ENCODE assay signal across 32 cellular contexts in the genomic region with DNA sequence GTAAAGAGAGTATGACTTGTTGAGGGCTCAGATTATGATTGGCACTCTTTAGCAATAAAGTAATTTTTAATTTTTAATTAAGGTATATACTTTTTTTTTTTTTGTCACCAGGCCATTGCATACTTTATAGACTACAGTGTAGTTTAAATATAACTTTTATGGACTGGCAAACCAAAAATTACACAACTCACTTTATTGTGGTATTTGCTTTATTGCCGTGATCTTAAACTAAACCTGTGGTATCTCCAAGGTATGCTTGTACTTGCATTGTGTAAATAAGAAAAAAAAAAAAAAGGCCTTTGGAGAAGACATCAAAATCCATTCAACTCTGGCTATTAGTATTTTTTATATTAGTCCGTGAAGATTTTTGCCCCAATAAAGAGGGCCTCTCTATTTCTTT.
"Had no signal": no experiment of that assay in that cellular context is flagged by ENCODE, and none has a peak within 500 bp of the region (broad histone marks: within the 10 kb centered on the region; RNA-seq: fewer than 3 reads in every experiment).

No MANE protein-coding gene starts in this region.

- ATAC-seq: activated CD8-positive, alpha-beta memory T cell treated with anti-CD3 and anti-CD28 coated beads, Interleukin-2, amount 10 ng/mL, durations not matched to agents 7 days and 5 days; activated CD8-positive, alpha-beta T cell treated with anti-CD3 and anti-CD28 coated beads, Interleukin-2, amount 10 ng/mL, durations not matched to agents 7 days and 5 days; activated naive CD4-positive, alpha-beta T cell treated with anti-CD3 and anti-CD28 coated beads, Interleukin-2, amount 50 U/mL, for 72 hours; activated T-cell treated with anti-CD3 and anti-CD28 coated beads, Interleukin-2, amount 50 U/mL, for 4 hours; activated T-cell treated with anti-CD3 and anti-CD28 coated beads, Interleukin-2, amount 50 U/mL, for 72 hours; activated T-helper 17 cell treated with anti-CD3 and anti-CD28 coated beads, Interleukin-2, amount 50 U/mL, for 72 hours; body of pancreas had no signal

- H3K4me1 ChIP-seq: adrenal gland, body of pancreas, breast epithelium had no signal

- H3K4me3 ChIP-seq: adrenal gland, body of pancreas, breast epithelium had no signal

- DNase-seq: activated B cell treated with CpG ODN at 0.5 μM for 24 hours; activated CD4-positive, alpha-beta memory T cell treated with anti-CD3 and anti-CD28 coated beads, Interleukin-2, amount 10 ng/mL, durations not matched to agents 7 days and 5 days; activated CD4-positive, alpha-beta T cell treated with anti-CD3 and anti-CD28 coated beads for 4 hours; activated CD4-positive, alpha-beta T cell treated with anti-CD3 and anti-CD28 coated beads, Interleukin-2, amount 10 ng/mL, durations not matched to agents 24 days and 14 days; activated CD4-positive, alpha-beta T cell treated with anti-CD3 and anti-CD28 coated beads, Interleukin-2, amount 50 U/mL, for 48 hours; activated CD4-positive, CD25-positive, alpha-beta regulatory T cell treated with anti-CD3 and anti-CD28 coated beads, Interleukin-2, amount 50 U/mL, for 72 hours; activated CD8-positive, alpha-beta memory T cell treated with anti-CD3 and anti-CD28 coated beads for 24 hours; activated CD8-positive, alpha-beta memory T cell treated with anti-CD3 and anti-CD28 coated beads, Interleukin-2, amount 10 ng/mL, durations not matched to agents 7 days and 5 days; activated CD8-positive, alpha-beta T cell treated with anti-CD3 and anti-CD28 coated beads, Interleukin-2, amount 10 ng/mL, durations not matched to agents 7 days and 5 days; activated effector memory CD4-positive, alpha-beta T cell treated with anti-CD3 and anti-CD28 coated beads, Interleukin-2, amount 50 U/mL, for 16 hours; activated gamma-delta T cell treated with Interleukin-2 at 50 U/mL for 16 hours; activated naive CD4-positive, alpha-beta T cell; activated naive CD4-positive, alpha-beta T cell treated with anti-CD3 and anti-CD28 coated beads for 36 hours; activated naive CD4-positive, alpha-beta T cell treated with anti-CD3 and anti-CD28 coated beads, Interleukin-2, amount 50 U/mL, for 16 hours; activated naive CD8-positive, alpha-beta T cell treated with anti-CD3 and anti-CD28 coated beads for 36 hours; activated T-cell treated with anti-CD3 and anti-CD28 coated beads for 4 hours; activated T-cell treated with anti-CD3 and anti-CD28 coated beads, Interleukin-2, amount 50 U/mL, for 1 hour; activated T-cell treated with anti-CD3 and anti-CD28 coated beads, Interleukin-2, amount 50 U/mL, for 4 hours; activated T-cell treated with anti-CD3 and anti-CD28 coated beads, Interleukin-2, amount 50 U/mL, for 72 hours; adrenal gland; amniotic stem cell; aorta; body of pancreas; brain microvascular endothelial cell; cerebellar nuclear complex; T-helper 1 cell; T-helper 2 cell; T-helper 9 cell had no signal

- H3K27me3 ChIP-seq: adrenal gland, body of pancreas, brain microvascular endothelial cell, breast epithelium had no signal

- H3K36me3 ChIP-seq: adrenal gland, brain microvascular endothelial cell, breast epithelium had no signal

- H3K9me3 ChIP-seq: adrenal gland, body of pancreas, breast epithelium had no signal

- H3K27ac ChIP-seq: adrenal gland, body of pancreas, brain microvascular endothelial cell, breast epithelium, VCaP had no signal
